ENCODE assay signal across 8 cellular contexts in the genomic region with DNA sequence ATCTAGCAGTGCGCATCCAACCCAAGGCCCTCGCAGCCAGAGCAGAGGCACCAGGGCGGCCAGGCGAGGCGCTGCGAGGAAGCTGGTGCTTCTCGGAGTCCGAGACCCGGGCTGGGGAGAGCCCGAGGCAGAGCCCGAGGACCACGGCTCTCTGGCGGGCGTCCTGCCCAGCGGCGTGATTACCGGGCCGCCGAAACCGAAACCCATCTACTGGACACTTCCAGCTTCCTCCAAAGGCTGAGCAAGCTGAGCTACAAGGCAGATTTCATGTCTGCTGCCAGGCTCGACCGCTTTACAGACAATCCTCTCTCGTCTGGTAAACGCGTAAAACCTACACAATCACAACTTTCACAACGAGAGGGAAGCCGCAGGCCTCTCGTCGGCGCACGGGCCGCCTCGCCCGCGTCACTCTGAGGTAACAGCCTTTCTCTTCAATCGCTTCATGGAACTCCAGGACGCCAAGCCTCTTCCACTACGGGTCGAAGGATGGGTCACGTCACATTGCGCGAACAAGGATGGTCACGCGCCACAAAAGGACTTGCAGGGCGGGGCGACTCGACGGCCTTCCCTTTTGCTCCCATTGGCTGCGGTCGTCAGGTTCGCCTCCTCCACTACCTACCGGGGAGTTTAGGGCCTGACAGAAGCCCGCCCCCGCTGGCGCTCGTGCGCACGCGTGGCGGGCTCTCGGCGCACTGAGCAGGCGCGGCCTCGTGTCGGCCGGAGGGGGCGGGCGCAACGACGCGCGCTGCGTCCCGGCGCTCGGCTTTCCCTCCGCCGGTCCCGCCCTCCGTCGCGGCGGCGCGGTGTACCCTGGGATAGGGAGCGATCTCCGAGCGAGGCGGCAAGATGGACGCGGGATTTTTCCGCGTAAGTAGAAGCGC. TPM values are rescaled to one million over a fixed set of nuclear protein-coding genes. Genes with fewer than 3 reads are reported as not detected.
DNase-seq lines count a peak whose midpoint lies in the region; ATAC-seq, FAIRE-seq and TF ChIP-seq lines count a peak whose summit lies in the region.

A gene with protein sequence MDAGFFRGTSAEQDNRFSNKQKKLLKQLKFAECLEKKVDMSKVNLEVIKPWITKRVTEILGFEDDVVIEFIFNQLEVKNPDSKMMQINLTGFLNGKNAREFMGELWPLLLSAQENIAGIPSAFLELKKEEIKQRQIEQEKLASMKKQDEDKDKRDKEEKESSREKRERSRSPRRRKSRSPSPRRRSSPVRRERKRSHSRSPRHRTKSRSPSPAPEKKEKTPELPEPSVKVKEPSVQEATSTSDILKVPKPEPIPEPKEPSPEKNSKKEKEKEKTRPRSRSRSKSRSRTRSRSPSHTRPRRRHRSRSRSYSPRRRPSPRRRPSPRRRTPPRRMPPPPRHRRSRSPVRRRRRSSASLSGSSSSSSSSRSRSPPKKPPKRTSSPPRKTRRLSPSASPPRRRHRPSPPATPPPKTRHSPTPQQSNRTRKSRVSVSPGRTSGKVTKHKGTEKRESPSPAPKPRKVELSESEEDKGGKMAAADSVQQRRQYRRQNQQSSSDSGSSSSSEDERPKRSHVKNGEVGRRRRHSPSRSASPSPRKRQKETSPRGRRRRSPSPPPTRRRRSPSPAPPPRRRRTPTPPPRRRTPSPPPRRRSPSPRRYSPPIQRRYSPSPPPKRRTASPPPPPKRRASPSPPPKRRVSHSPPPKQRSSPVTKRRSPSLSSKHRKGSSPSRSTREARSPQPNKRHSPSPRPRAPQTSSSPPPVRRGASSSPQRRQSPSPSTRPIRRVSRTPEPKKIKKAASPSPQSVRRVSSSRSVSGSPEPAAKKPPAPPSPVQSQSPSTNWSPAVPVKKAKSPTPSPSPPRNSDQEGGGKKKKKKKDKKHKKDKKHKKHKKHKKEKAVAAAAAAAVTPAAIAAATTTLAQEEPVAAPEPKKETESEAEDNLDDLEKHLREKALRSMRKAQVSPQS (plus strand): TSS at position 822 of the 881 bp plus-strand sequence. CDS start 25 bp downstream, at position 847.

- peak within 1 kb of the TSS; percentile 100 for H3K27ac Mint-ChIP-seq in chondrocyte (ENCODE audit: unreplicated experiment)

- peaks cover under 1% of the 10 kb centered on the region for H3K27me3 Mint-ChIP-seq in chondrocyte (ENCODE audit: low read depth)

- H3K4me3 Mint-ChIP-seq in chondrocyte (ENCODE audit: unreplicated experiment): peak within 1 kb of the TSS; percentile 97

- H3K4me3 ChIP-seq in kidney (ENCODE audit: low read length in 2 of 2): peak within 1 kb of the TSS; percentile 98 to 99

- FAIRE-seq in kidney (lab: Jason Lieb, UNC): no peak

- peaks cover 5 to 10% of the 10 kb centered on the region in 2 donors for H3K36me3 ChIP-seq in kidney (ENCODE audit: control insufficient read depth in 1 of 2, insufficient read depth in 2 of 2, low read length in 2 of 2)

- DNase-seq in Ammon's horn (ENCODE audit: low spot score): peak; percentile 100
- DNase-seq in NCI-H510A treated with DMSO at 0.1 percent for 48 hours (lab: John Stamatoyannopoulos, UW): peak; percentile 97
- peak; percentile 96 for DNase-seq in activated CD4-positive, alpha-beta T cell treated with anti-CD3 and anti-CD28 coated beads for 24 hours (ENCODE audit: low read depth in 2 of 2)
- DNase-seq in chondrocyte (ENCODE audit: low spot score): peak; percentile 100
- DNase-seq in kidney: peak; percentile 100
- DNase-seq in stimulated activated CD4-positive, alpha-beta T cell treated with anti-CD3 and anti-CD28 coated beads, Interleukin-15, amount 100 ng/mL, for 24 hours: peak; percentile 99

- H3K9ac ChIP-seq in kidney (ENCODE audit: low read length in 2 of 2): peak within 1 kb of the TSS; percentile 98 to 100

- peak; percentile 89 for ATAC-seq in HG03432 (IDR thresholded peaks at IDR 0.05; ENCODE audit: unreplicated experiment)

- peaks cover 10% of the 10 kb centered on the region for H3K36me3 Mint-ChIP-seq in chondrocyte (ENCODE audit: low read depth)

- peaks cover 26% of the 10 kb centered on the region for H3K4me1 Mint-ChIP-seq in chondrocyte (ENCODE audit: low read depth)

- peak; percentile 90 for TF ChIP-seq POLR2A in GM19099 (IDR thresholded peaks at IDR 0.05; ENCODE audit: extremely low read depth, insufficient read length, low read depth)

- H3K4me1 ChIP-seq in kidney (ENCODE audit: control insufficient read depth in 1 of 2, insufficient read depth in 1 of 2, low read depth in 1 of 2, low read length in 2 of 2): peaks cover 16 to 17% of the 10 kb centered on the region in 2 donors

- peak within 1 kb of the TSS; percentile 99 to 100 for H3K27ac ChIP-seq in kidney (ENCODE audit: low read depth in 2 of 2, low read length in 2 of 2)

- intact Hi-C loops in kidney (cut with DNase I): no loop called here

- TF ChIP-seq CTCF in chondrocyte (IDR thresholded peaks at IDR 0.05) (peak; percentile 48), kidney (IDR thresholded peaks at IDR 0.05; ENCODE audit: borderline replicate concordance, extremely low read depth, insufficient read depth) (peak; percentile 10)

- H3K9me3 ChIP-seq in kidney (ENCODE audit: control insufficient read depth in 1 of 2, low read length in 2 of 2): no peaks in the 10 kb centered on the region

- no peaks in the 10 kb centered on the region for H3K9me3 Mint-ChIP-seq in chondrocyte (ENCODE audit: low read depth)

RNA-seq across cellular contexts. Expression of the gene that starts here (rescaled TPM):
- total RNA-seq in chondrocyte (93.0 to 120 TPM (median 93.2 TPM) in 3 replicates), kidney (123 TPM)
- 21.1 TPM for polyA plus RNA-seq in kidney (ENCODE audit: insufficient read depth, low read depth, low replicate concordance)

Comparison
In these comparisons a context has a peak if more than half of its experiments do, and no peak if none do; other contexts are left out.
1. Peak in every context shown above with its lines: DNase-seq, ATAC-seq, H3K4me3 ChIP-seq and H3K27ac ChIP-seq.